Comparison of ENCODE assay signal across 10 cellular contexts in genomic region chr3:114308830-114309229, GRCh38. TPM values are rescaled to one million over a fixed set of nuclear protein-coding genes. Genes with fewer than 3 reads are reported as not detected.
DNase-seq lines count a peak whose midpoint lies in the region; ATAC-seq and TF ChIP-seq lines count a peak whose summit lies in the region.
"Had no signal": no experiment of that assay in that cellular context is flagged by ENCODE, and none has a peak within 500 bp of the region (broad histone marks: within the 10 kb centered on the region; RNA-seq: fewer than 3 reads in every experiment).

No MANE protein-coding gene starts in this region.

- intact Hi-C loops in posterior vena cava (cut with DNase I) = no loop called here

- H3K27me3 ChIP-seq in neural progenitor cell = no peaks in the 10 kb centered on the region

- H3F3A ChIP-seq in neural progenitor cell (ENCODE audit: low read depth) = no peaks in the 10 kb centered on the region

- no peaks in the 10 kb centered on the region for H3K36me3 ChIP-seq in neural progenitor cell

- H3K4me1 Mint-ChIP-seq in neural progenitor cell = no peaks in the 10 kb centered on the region

- H4K20me1 ChIP-seq in neural progenitor cell (ENCODE audit: low read depth) = no peaks in the 10 kb centered on the region

- H3K79me2 ChIP-seq in neural progenitor cell (ENCODE audit: low read depth) = no peaks in the 10 kb centered on the region

- H3K27ac Mint-ChIP-seq in neural progenitor cell = no peak overlapping the region

- H3K4me2 ChIP-seq in neural progenitor cell = no peak overlapping the region

- DNase-seq in activated CD4-positive, alpha-beta T cell treated with anti-CD3 and anti-CD28 coated beads for 4 hours = peak; percentile 66 to 67
- DNase-seq in neural progenitor cell (ENCODE audit: low spot score) (no peak), globus pallidus (ENCODE audit: low spot score) (no peak), GF-D8 (lab: John Stamatoyannopoulos, UW) (no peak), posterior vena cava (ENCODE audit: low spot score) (no peak), DMS114 treated with DMSO at 0.1 percent for 48 hours (lab: John Stamatoyannopoulos, UW; ENCODE audit: unreplicated experiment) (no peak)

- peak overlapping the region; percentile 33 for H2AFZ ChIP-seq in neural progenitor cell (replicated peaks)

- H3K9me3 ChIP-seq in neural progenitor cell (ENCODE audit: low read depth) = no peaks in the 10 kb centered on the region

- no peaks in the 10 kb centered on the region for H3K9me3 Mint-ChIP-seq in neural progenitor cell

- H3K27ac ChIP-seq in neural progenitor cell = no peak overlapping the region
- H3K27ac ChIP-seq: epithelial cell of prostate had no signal

- no peak overlapping the region for H3K4me3 Mint-ChIP-seq in neural progenitor cell

- H3K36me3 Mint-ChIP-seq in neural progenitor cell = no peaks in the 10 kb centered on the region

- peaks cover 5% of the 10 kb centered on the region for H3K27me3 Mint-ChIP-seq in neural progenitor cell (ENCODE audit: insufficient read depth, low read depth)

- peak; percentile 79 for ATAC-seq in GM18861 (IDR thresholded peaks at IDR 0.05; ENCODE audit: unreplicated experiment)
- ATAC-seq in HG02885 (IDR thresholded peaks at IDR 0.05; ENCODE audit: poor library complexity, unreplicated experiment) = peak; percentile 85

- H3K4me1 ChIP-seq in neural progenitor cell = peaks cover 4% of the 10 kb centered on the region

- no peak for TF ChIP-seq CTCF in neural progenitor cell (IDR thresholded peaks at IDR 0.05)

- no peak overlapping the region for H3K9ac ChIP-seq in neural progenitor cell

- no peak overlapping the region for H3K4me3 ChIP-seq in neural progenitor cell

RNA-seq across cellular contexts. Expression of gene TIGIT, which starts 15.0 kb away (rescaled TPM):
- not detected in 2 replicates for total RNA-seq in neural progenitor cell (ENCODE audit: low replicate concordance)
- under 1 TPM; 0.48 to 0.60 TPM for total RNA-seq in posterior vena cava
- total RNA-seq: pulmonary artery endothelial cell had no signal

Comparison
In these comparisons a context has a peak if more than half of its experiments do, and no peak if none do; other contexts are left out.
1. DNase-seq: peak in activated CD4-positive, alpha-beta T cell treated with anti-CD3 and anti-CD28 coated beads for 4 hours (2 of 2); none in neural progenitor cell (single experiment), globus pallidus (single experiment), GF-D8 (single experiment), posterior vena cava (single experiment) and DMS114 treated with DMSO at 0.1 percent for 48 hours (single experiment).